12 cellular contexts compared by ENCODE assay signal in the genomic region with DNA sequence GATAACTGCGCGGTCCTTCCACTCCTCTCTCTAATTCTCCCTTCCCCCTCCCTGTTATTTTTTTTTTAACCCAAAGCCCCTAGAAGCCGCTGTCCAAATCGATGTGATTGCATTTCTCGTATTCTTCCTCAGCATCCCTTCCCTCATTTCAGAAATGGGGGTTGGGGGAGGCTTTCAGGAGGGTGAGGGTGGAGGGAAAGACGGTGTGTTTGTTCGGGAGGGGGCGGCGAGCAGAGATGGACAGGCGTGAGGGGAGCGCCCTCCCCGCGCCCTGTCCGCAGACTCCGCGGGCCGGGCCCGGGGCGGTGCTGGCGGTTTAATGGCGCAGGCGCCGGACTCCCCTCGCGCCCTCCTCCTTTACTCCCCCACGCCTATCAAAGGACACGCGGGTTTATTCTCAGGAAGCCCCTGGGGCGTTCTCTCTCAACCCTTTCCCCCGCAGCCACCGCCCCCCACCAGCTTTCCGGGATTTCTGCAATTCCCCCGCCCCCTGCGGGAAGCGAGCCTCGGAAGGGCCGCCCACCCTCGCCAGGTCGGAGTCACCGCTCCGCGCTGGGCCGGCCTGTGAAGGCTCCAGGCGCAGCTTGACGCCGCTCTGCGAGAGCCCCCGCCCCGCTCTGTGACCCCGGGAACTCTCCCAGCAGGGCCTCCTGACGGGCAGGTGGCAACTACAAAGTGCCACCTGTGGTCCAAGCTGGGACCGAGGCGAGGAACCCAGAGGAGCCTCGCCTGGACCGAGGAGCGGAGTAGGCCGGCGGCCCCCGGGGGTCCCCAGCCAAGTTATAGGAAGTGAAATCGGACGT. TPM values are rescaled to one million over a fixed set of nuclear protein-coding genes. Genes with fewer than 3 reads are reported as not detected.
DNase-seq lines count a peak whose midpoint lies in the region.
"Had no signal": no experiment of that assay in that cellular context is flagged by ENCODE, and none has a peak within 500 bp of the region (broad histone marks: within the 10 kb centered on the region; RNA-seq: fewer than 3 reads in every experiment).

No MANE protein-coding gene starts in this region.

- H3K9me3 ChIP-seq in mesenchymal stem cell (ENCODE audit: control insufficient read depth, low read length): no peaks in the 10 kb centered on the region

- H2BK12ac ChIP-seq in mesenchymal stem cell (ENCODE audit: low read length in 2 of 2): no peak overlapping the region

- H3K14ac ChIP-seq in mesenchymal stem cell (ENCODE audit: low read length in 2 of 2): no peak overlapping the region

- H4K8ac ChIP-seq in mesenchymal stem cell (ENCODE audit: low read length): no peak overlapping the region

- H2BK5ac ChIP-seq in mesenchymal stem cell (ENCODE audit: low read depth, low read length, poor library complexity, severe bottlenecking): no peak overlapping the region

- H3K18ac ChIP-seq in mesenchymal stem cell (ENCODE audit: low read depth in 1 of 2, low read length in 2 of 2): no peak overlapping the region

- H3K4me2 ChIP-seq in mesenchymal stem cell (ENCODE audit: low read length, poor library complexity, severe bottlenecking): peak overlapping the region; percentile 59

- no peak overlapping the region for H2AK5ac ChIP-seq in mesenchymal stem cell (ENCODE audit: low read length, severe bottlenecking)

- peak; percentile 76 for DNase-seq in DMS79 (lab: John Stamatoyannopoulos, UW)
- DNase-seq in NCI-H146 treated with DMSO at 0.1 percent for 48 hours (lab: John Stamatoyannopoulos, UW; ENCODE audit: unreplicated experiment): peak; percentile 92
- peak; percentile 62 for DNase-seq in cerebellar cortex (ENCODE audit: low spot score)
- no peak for DNase-seq in mesenchymal stem cell
- no peak for DNase-seq in COLO829 (ENCODE audit: low spot score)
- DNase-seq in retina: no peak
- no peak for DNase-seq in activated T-cell treated with anti-CD3 and anti-CD28 coated beads, Interleukin-2, amount 50 U/mL, for 48 hours
- DNase-seq in mesenteric fat pad (ENCODE audit: low spot score): no peak
- DNase-seq: activated effector memory CD4-positive, alpha-beta T cell treated with anti-CD3 and anti-CD28 coated beads, Interleukin-2, amount 50 U/mL, for 16 hours had no signal

- no peaks in the 10 kb centered on the region for H3K36me3 ChIP-seq in mesenchymal stem cell (ENCODE audit: control insufficient read depth in 1 of 2, insufficient read depth in 2 of 2, low read depth in 1 of 2, low read length in 2 of 2)

- H3K27me3 ChIP-seq in mesenchymal stem cell (ENCODE audit: control insufficient read depth in 1 of 2, insufficient read depth in 1 of 2, low read length in 2 of 2): peaks cover 39 to 47% of the 10 kb centered on the region in 2 experiments

- H3K4me3 ChIP-seq in mesenchymal stem cell (ENCODE audit: insufficient read depth in 1 of 2, low read depth in 1 of 2, low read length in 2 of 2): no peak overlapping the region
- H3K4me3 ChIP-seq: coronary artery had no signal

- 2% methylated on average over 50 of the region's 61 CpGs for WGBS in mesenchymal stem cell

- H2BK120ac ChIP-seq in mesenchymal stem cell (ENCODE audit: low read depth, low read length): no peak overlapping the region

- H4K91ac ChIP-seq in mesenchymal stem cell (ENCODE audit: low read length): no peak overlapping the region

- H2BK15ac ChIP-seq in mesenchymal stem cell (ENCODE audit: low read depth, poor library complexity, severe bottlenecking): no peak overlapping the region

- no peak overlapping the region for H3K9ac ChIP-seq in mesenchymal stem cell (ENCODE audit: low read length)

- no peak overlapping the region for H2AFZ ChIP-seq in mesenchymal stem cell (ENCODE audit: low read depth, low read length)

- no peak overlapping the region for H3K27ac ChIP-seq in mesenchymal stem cell (ENCODE audit: low read length, poor library complexity, severe bottlenecking)
- H3K27ac ChIP-seq: C4-2B, coronary artery had no signal

- peaks cover 11% of the 10 kb centered on the region for H3K4me1 ChIP-seq in mesenchymal stem cell (ENCODE audit: control insufficient read depth, insufficient read depth, low read depth, low read length)

- H3K23ac ChIP-seq in mesenchymal stem cell (ENCODE audit: low read length in 2 of 2): no peak overlapping the region

- no peaks in the 10 kb centered on the region for H3K79me1 ChIP-seq in mesenchymal stem cell (replicated peaks; ENCODE audit: low read length, poor library complexity, severe bottlenecking)

- H3K4ac ChIP-seq in mesenchymal stem cell (ENCODE audit: low read depth in 1 of 2, low read length in 2 of 2): no peak overlapping the region

RNA-seq across cellular contexts. Expression of gene ST8SIA3, which starts 1.0 kb away (rescaled TPM):
- not detected for polyA plus RNA-seq in mesenchymal stem cell (2013, experiment 1 of 2)
- not detected for polyA plus RNA-seq in mesenchymal stem cell (2013, experiment 2 of 2)
- total RNA-seq in mesenteric fat pad: not detected
- total RNA-seq: myocyte had no signal

Comparison
In these comparisons a context has a peak if more than half of its experiments do, and no peak if none do; other contexts are left out.
1. DNase-seq: peak in DMS79 (single experiment), NCI-H146 treated with DMSO at 0.1 percent for 48 hours (single experiment) and cerebellar cortex (single experiment); none in mesenchymal stem cell (single experiment), COLO829 (single experiment), retina (single experiment), activated T-cell treated with anti-CD3 and anti-CD28 coated beads, Interleukin-2, amount 50 U/mL, for 48 hours (0 of 2) and mesenteric fat pad (single experiment).